In genomic region chr9:94259077-94259847, GRCh38 we compare ENCODE assay signal across 7 cellular contexts.
DNase-seq lines count a peak whose midpoint lies in the region; ATAC-seq and TF ChIP-seq lines count a peak whose summit lies in the region.

Gene ZNF169 (plus strand): TSS chr9:94259298. CDS start chr9:94278813, 19,515 bp downstream.

- in situ Hi-C loops in astrocyte of the cerebellum (cut with HindIII; ENCODE audit: low sequenced_read_pairs): no loop called here

- peak within 1 kb of the TSS; percentile 98 for H3K4me3 ChIP-seq in astrocyte of the cerebellum (ENCODE audit: low read depth, low read length)

- TF ChIP-seq CTCF in astrocyte of the cerebellum (IDR thresholded peaks at IDR 0.05; ENCODE audit: low read depth, low read length, missing control alignments): no peak

- DNase-seq in NCI-H146 (lab: John Stamatoyannopoulos, UW) (peak; percentile 86), T-helper 22 cell (ENCODE audit: low read depth) (peak; percentile 77), astrocyte of the cerebellum (ENCODE audit: low read depth) (peak; percentile 60), hippocampal formation (lab: John Stamatoyannopoulos, UW) (peak; percentile 82 to 85), retina (peak; percentile 91)

- peak; percentile 100 for ATAC-seq in GM18498 (IDR thresholded peaks at IDR 0.05; ENCODE audit: unreplicated experiment)
- peak; percentile 100 for ATAC-seq in HG02870 (IDR thresholded peaks at IDR 0.05; ENCODE audit: unreplicated experiment)

Comparison
In these comparisons a context has a peak if more than half of its experiments do, and no peak if none do; other contexts are left out.
1. Peak in every context shown above with its lines: DNase-seq, ATAC-seq and H3K4me3 ChIP-seq.